18 cellular contexts compared by ENCODE assay signal in the genomic region with DNA sequence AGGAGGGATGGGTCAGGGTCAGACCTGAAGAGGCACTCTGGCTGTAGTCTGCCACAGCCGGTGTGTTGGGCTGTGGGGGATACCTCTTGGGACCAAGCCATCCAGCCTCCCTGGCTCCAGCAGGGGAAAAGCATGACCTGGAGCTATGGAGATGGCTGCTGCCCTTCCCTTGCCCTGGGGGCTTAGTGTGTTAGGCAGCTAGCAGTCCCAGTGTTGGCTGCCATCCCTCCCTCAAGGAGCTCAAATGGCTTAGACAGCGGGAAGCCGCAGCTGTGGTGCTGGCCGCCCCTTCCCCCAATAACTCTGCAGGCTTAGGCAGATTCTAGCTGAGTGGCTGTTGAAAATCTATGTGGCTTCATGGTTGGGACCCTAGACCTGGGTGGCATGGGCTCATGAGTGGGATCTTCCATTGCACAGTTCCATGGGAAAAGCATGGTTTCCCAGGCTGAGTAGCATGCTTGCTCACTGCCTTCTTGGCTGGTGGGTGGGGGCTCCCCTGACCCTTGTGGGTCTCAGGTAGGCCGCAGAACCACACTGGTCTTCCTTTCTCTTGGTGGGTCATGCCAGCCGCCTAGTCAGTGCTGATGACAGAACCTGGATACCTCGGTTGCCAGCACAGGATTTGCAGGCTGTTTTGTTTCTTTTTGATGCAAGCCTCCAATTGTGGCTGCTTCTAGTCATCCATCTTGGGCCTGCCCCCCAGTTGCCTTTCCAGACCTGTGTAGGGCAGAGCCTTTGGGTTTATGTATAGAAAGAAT.
DNase-seq lines count a peak whose midpoint lies in the region; ATAC-seq, FAIRE-seq and TF ChIP-seq lines count a peak whose summit lies in the region.
"Had no signal": no experiment of that assay in that cellular context is flagged by ENCODE, and none has a peak within 500 bp of the region (broad histone marks: within the 10 kb centered on the region; RNA-seq: fewer than 3 reads in every experiment).

No MANE protein-coding gene starts in this region.

- peak overlapping the region; percentile 92 for H3K27ac Mint-ChIP-seq in activated CD4-positive, alpha-beta T cell treated with anti-CD3 and anti-CD28 coated beads, Interleukin-2, amount 10 ng/mL, durations not matched to agents 24 days and 14 days
- peak overlapping the region; percentile 62 for H3K27ac Mint-ChIP-seq in activated CD8-positive, alpha-beta T cell treated with anti-CD3 and anti-CD28 coated beads, Interleukin-2, amount 10 ng/mL, durations not matched to agents 7 days and 5 days
- H3K27ac Mint-ChIP-seq in nephron (peak overlapping the region in 2 of 3 experiments; percentile 63 to 76), WTC11 (no peak overlapping the region)
- H3K27ac Mint-ChIP-seq: GM23338 had no signal

- H3K4me1 ChIP-seq in kidney (ENCODE audit: control insufficient read depth in 1 of 2, insufficient read depth in 1 of 2, low read depth in 1 of 2, low read length in 2 of 2): no peaks in the 10 kb centered on the region

- H3K36me3 Mint-ChIP-seq in activated CD4-positive, alpha-beta T cell treated with anti-CD3 and anti-CD28 coated beads, Interleukin-2, amount 10 ng/mL, durations not matched to agents 24 days and 14 days (ENCODE audit: low read depth): peaks cover 64% of the 10 kb centered on the region
- peaks cover 50% of the 10 kb centered on the region for H3K36me3 Mint-ChIP-seq in activated CD8-positive, alpha-beta T cell treated with anti-CD3 and anti-CD28 coated beads, Interleukin-2, amount 10 ng/mL, durations not matched to agents 7 days and 5 days (ENCODE audit: low read depth)
- H3K36me3 Mint-ChIP-seq in nephron (ENCODE audit: low read depth) (no peaks in the 10 kb centered on the region), WTC11 (no peaks in the 10 kb centered on the region)

- no peak overlapping the region for H3K9ac ChIP-seq in kidney (ENCODE audit: low read length in 2 of 2)

- no peak for FAIRE-seq in kidney (lab: Jason Lieb, UNC)
- FAIRE-seq: G401.6, HTR-8/SVneo had no signal

- H3K9me3 Mint-ChIP-seq in activated CD4-positive, alpha-beta T cell treated with anti-CD3 and anti-CD28 coated beads, Interleukin-2, amount 10 ng/mL, durations not matched to agents 24 days and 14 days: peaks cover 29% of the 10 kb centered on the region
- H3K9me3 Mint-ChIP-seq in activated CD8-positive, alpha-beta T cell treated with anti-CD3 and anti-CD28 coated beads, Interleukin-2, amount 10 ng/mL, durations not matched to agents 7 days and 5 days (ENCODE audit: insufficient read depth): peaks cover 18% of the 10 kb centered on the region
- H3K9me3 Mint-ChIP-seq in nephron: peaks cover 5% of the 10 kb centered on the region
- H3K9me3 Mint-ChIP-seq in WTC11: peaks cover 8% of the 10 kb centered on the region
- H3K9me3 Mint-ChIP-seq: GM23338 had no signal

- peak; percentile 57 for DNase-seq in activated CD4-positive, alpha-beta T cell treated with anti-CD3 and anti-CD28 coated beads, Interleukin-2, amount 10 ng/mL, durations not matched to agents 24 days and 14 days
- DNase-seq in activated CD4-positive, alpha-beta T cell treated with anti-CD3 and anti-CD28 coated beads, Interleukin-2, amount 50 U/mL, for 1 hour: no peak
- DNase-seq in ELF-1 (ENCODE audit: low read depth, low spot score) (peak; percentile 57), kidney (no peak), globus pallidus (ENCODE audit: low spot score) (no peak), WTC11 (ENCODE audit: low spot score) (no peak)
- DNase-seq in activated CD8-positive, alpha-beta T cell treated with anti-CD3 and anti-CD28 coated beads, Interleukin-2, amount 10 ng/mL, durations not matched to agents 7 days and 5 days: no peak
- DNase-seq: C1 segment of cervical spinal cord, DMS79 treated with DMSO at 0.1 percent for 48 hours, NCI-H1417 treated with DMSO at 0.1 percent for 48 hours, NCI-H2029, NCI-H774, PC-3 had no signal

- peak overlapping the region; percentile 52 for H3K4me3 Mint-ChIP-seq in activated CD4-positive, alpha-beta T cell treated with anti-CD3 and anti-CD28 coated beads, Interleukin-2, amount 10 ng/mL, durations not matched to agents 24 days and 14 days
- no peak overlapping the region for H3K4me3 Mint-ChIP-seq in activated CD8-positive, alpha-beta T cell treated with anti-CD3 and anti-CD28 coated beads, Interleukin-2, amount 10 ng/mL, durations not matched to agents 7 days and 5 days
- H3K4me3 Mint-ChIP-seq in nephron: no peak overlapping the region
- no peak overlapping the region for H3K4me3 Mint-ChIP-seq in WTC11
- H3K4me3 Mint-ChIP-seq: GM23338 had no signal

- TF ChIP-seq CTCF in nephron (IDR thresholded peaks at IDR 0.05; ENCODE audit: unreplicated experiment in 3 of 3) (no peak), kidney (IDR thresholded peaks at IDR 0.05; ENCODE audit: borderline replicate concordance, extremely low read depth, insufficient read depth) (no peak), WTC11 (IDR thresholded peaks at IDR 0.05) (no peak)

- no peaks in the 10 kb centered on the region for H3K36me3 ChIP-seq in kidney (ENCODE audit: control insufficient read depth in 1 of 2, insufficient read depth in 2 of 2, low read length in 2 of 2)

- ATAC-seq in activated CD8-positive, alpha-beta T cell treated with anti-CD3 and anti-CD28 coated beads, Interleukin-2, amount 10 ng/mL, durations not matched to agents 7 days and 5 days: no peak
- ATAC-seq in WTC11: no peak; the same call in 1 of the 2 replicates
- ATAC-seq: GM23338, PC-3 had no signal

- CTCF ChIA-PET in activated CD8-positive, alpha-beta T cell treated with anti-CD3 and anti-CD28 coated beads, Interleukin-2, amount 10 ng/mL, durations not matched to agents 7 days and 5 days (lab: Charles Lee): interaction anchor here (2.3 kb wide), 1 partner anchor 30 kb away, joined by 9 read pairs; no protein-coding TSS in a partner anchor
- CTCF ChIA-PET in WTC11 (lab: Charles Lee): no interaction called here

- H3K27me3 Mint-ChIP-seq in activated CD4-positive, alpha-beta T cell treated with anti-CD3 and anti-CD28 coated beads, Interleukin-2, amount 10 ng/mL, durations not matched to agents 24 days and 14 days: no peaks in the 10 kb centered on the region
- H3K27me3 Mint-ChIP-seq in activated CD8-positive, alpha-beta T cell treated with anti-CD3 and anti-CD28 coated beads, Interleukin-2, amount 10 ng/mL, durations not matched to agents 7 days and 5 days (ENCODE audit: low read depth): no peaks in the 10 kb centered on the region
- peaks cover 4% of the 10 kb centered on the region for H3K27me3 Mint-ChIP-seq in nephron (ENCODE audit: low read depth)
- no peaks in the 10 kb centered on the region for H3K27me3 Mint-ChIP-seq in WTC11 (ENCODE audit: low read depth)

- intact Hi-C loops in activated CD4-positive, alpha-beta T cell treated with anti-CD3 and anti-CD28 coated beads, Interleukin-2, amount 10 ng/mL, durations not matched to agents 24 days and 14 days (cut with micrococcal nuclease): loop anchor here (1.0 kb wide), 1 partner anchor 21 kb away; no protein-coding TSS in a partner anchor
- intact Hi-C loops in kidney (cut with DNase I): no loop called here

- no peak overlapping the region for H3K4me3 ChIP-seq in kidney (ENCODE audit: low read length in 2 of 2)
- H3K4me3 ChIP-seq: GM23338 had no signal

- H3K9me3 ChIP-seq in kidney (ENCODE audit: control insufficient read depth in 1 of 2, low read length in 2 of 2): no peaks in the 10 kb centered on the region

- H3K27ac ChIP-seq in kidney (ENCODE audit: low read depth in 2 of 2, low read length in 2 of 2): no peak overlapping the region
- H3K27ac ChIP-seq: HL-60 had no signal

- POLR2A ChIA-PET in activated CD8-positive, alpha-beta T cell treated with anti-CD3 and anti-CD28 coated beads, Interleukin-2, amount 10 ng/mL, durations not matched to agents 7 days and 5 days (lab: Charles Lee): no interaction called here
- POLR2A ChIA-PET in WTC11 (lab: Charles Lee): no interaction called here

- peaks cover 78% of the 10 kb centered on the region for H3K4me1 Mint-ChIP-seq in activated CD4-positive, alpha-beta T cell treated with anti-CD3 and anti-CD28 coated beads, Interleukin-2, amount 10 ng/mL, durations not matched to agents 24 days and 14 days
- peaks cover 60% of the 10 kb centered on the region for H3K4me1 Mint-ChIP-seq in activated CD8-positive, alpha-beta T cell treated with anti-CD3 and anti-CD28 coated beads, Interleukin-2, amount 10 ng/mL, durations not matched to agents 7 days and 5 days (ENCODE audit: low read depth)
- H3K4me1 Mint-ChIP-seq in nephron (peaks cover 20% of the 10 kb centered on the region), WTC11 (0 out of 2 replicates have a peak, but pooled peaks cover 2% of the 10 kb centered on the region)

TF ChIP-seq in WTC11, 78 proteins besides CTCF, POLR2A, EP300 and RAD21 (continues in another document):
- TF ChIP-seq TP53 (CRISPR knock-in tag; IDR thresholded peaks at IDR 0.05) (no peak), EMX1 (CRISPR knock-in tag; IDR thresholded peaks at IDR 0.05) (no peak), AR (CRISPR knock-in tag; IDR thresholded peaks at IDR 0.05) (no peak)

Comparison
In these comparisons a context has a peak if more than half of its experiments do, and no peak if none do; other contexts are left out.
1. DNase-seq: peak in activated CD4-positive, alpha-beta T cell treated with anti-CD3 and anti-CD28 coated beads, Interleukin-2, amount 10 ng/mL, durations not matched to agents 24 days and 14 days (single experiment) and ELF-1 (single experiment); none in activated CD4-positive, alpha-beta T cell treated with anti-CD3 and anti-CD28 coated beads, Interleukin-2, amount 50 U/mL, for 1 hour (single experiment), activated CD8-positive, alpha-beta T cell treated with anti-CD3 and anti-CD28 coated beads, Interleukin-2, amount 10 ng/mL, durations not matched to agents 7 days and 5 days (single experiment), kidney (single experiment), globus pallidus (single experiment) and WTC11 (single experiment).